1 cellular context compared by ENCODE assay signal in the genomic region with DNA sequence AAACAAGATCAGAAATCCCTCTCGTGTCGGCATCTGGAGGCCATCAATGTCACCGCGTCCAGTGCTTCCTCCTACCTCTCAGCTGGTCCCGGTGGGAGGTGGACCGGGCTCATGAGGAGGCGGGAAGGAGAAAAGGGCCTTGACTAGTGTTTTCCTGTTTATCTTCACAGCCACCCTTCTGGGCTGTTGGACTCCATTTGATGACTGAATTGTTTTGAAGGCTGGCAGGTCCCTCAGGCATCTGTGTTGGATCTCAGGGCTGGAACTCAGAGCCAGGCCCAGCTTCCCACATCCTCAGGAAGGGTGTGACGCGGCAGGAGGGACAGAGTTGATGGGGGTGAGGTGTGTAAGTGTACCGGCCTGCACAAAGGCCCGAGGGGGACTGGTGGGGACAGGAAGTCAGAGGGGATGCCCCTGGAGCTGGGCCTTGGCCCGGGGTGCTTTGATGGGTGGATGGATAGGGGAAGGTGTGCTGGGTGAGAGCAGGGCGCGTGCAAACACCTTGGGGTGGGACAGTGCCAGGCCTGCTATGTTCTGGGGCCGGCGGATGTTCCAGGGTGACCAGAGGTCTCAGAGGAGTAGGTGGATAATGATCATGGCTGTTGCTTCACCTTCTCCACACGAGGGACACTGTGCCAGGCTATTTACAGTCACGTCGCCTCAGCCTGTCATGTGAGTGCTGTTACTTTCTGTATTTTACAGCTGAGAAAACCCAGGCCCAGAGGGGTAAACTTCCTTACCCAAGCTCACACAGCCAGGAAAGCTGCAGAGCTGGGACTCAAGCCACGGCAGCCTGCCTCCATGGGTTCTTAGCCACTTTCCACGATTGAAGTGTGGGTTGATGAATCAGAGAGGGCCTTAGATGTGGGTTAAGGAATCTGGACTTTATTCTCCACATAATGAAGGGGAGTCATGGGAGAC.
TF ChIP-seq lines count a peak whose summit lies in the region.

No MANE protein-coding gene starts in this region.

TF ChIP-seq in HepG2, 621 proteins besides CTCF, POLR2A, EP300 and RAD21 (continued from another document and continues in another):
- TF ChIP-seq, protein P1, sequence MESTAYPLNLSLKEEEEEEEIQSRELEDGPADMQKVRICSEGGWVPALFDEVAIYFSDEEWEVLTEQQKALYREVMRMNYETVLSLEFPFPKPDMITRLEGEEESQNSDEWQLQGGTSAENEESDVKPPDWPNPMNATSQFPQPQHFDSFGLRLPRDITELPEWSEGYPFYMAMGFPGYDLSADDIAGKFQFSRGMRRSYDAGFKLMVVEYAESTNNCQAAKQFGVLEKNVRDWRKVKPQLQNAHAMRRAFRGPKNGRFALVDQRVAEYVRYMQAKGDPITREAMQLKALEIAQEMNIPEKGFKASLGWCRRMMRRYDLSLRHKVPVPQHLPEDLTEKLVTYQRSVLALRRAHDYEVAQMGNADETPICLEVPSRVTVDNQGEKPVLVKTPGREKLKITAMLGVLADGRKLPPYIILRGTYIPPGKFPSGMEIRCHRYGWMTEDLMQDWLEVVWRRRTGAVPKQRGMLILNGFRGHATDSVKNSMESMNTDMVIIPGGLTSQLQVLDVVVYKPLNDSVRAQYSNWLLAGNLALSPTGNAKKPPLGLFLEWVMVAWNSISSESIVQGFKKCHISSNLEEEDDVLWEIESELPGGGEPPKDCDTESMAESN (CRISPR knock-in tag; conservative IDR thresholded peaks at IDR 0.05): 0 out of 2 replicates have a peak, but pooled peaks have one; percentile 37
- TF ChIP-seq GZF1 (CRISPR knock-in tag; IDR thresholded peaks at IDR 0.05) (no peak), RBM22 (optimal IDR thresholded peaks at IDR 0.05; ENCODE audit: low read length) (no peak), BHLHE40 (IDR thresholded peaks at IDR 0.05; ENCODE audit: low read length) (no peak), PAF1 (CRISPR knock-in tag; IDR thresholded peaks at IDR 0.05) (no peak), FOXO1 (CRISPR knock-in tag; IDR thresholded peaks at IDR 0.05) (no peak), ZNF75D (CRISPR knock-in tag; IDR thresholded peaks at IDR 0.05; ENCODE audit: borderline replicate concordance) (no peak), LCORL (IDR thresholded peaks at IDR 0.05) (no peak), LCORL (CRISPR knock-in tag; IDR thresholded peaks at IDR 0.05) (0 out of 2 replicates have a peak, but pooled peaks have one; percentile 8), NFYB (CRISPR knock-in tag; IDR thresholded peaks at IDR 0.05) (no peak), HMG20B (CRISPR knock-in tag; conservative IDR thresholded peaks at IDR 0.05) (no peak), ZNF510 (CRISPR knock-in tag; IDR thresholded peaks at IDR 0.05; ENCODE audit: low read depth) (no peak), NCOA2 (CRISPR knock-in tag; IDR thresholded peaks at IDR 0.05) (no peak), SATB2 (CRISPR knock-in tag; IDR thresholded peaks at IDR 0.05) (no peak), SMAD1 (CRISPR knock-in tag; IDR thresholded peaks at IDR 0.05; ENCODE audit: borderline replicate concordance, low read depth) (no peak), ZBTB20 (CRISPR knock-in tag; IDR thresholded peaks at IDR 0.05; ENCODE audit: borderline replicate concordance, low read depth) (no peak), GTF2F1 (IDR thresholded peaks at IDR 0.05; ENCODE audit: low read length) (no peak), RCOR2 (CRISPR knock-in tag; IDR thresholded peaks at IDR 0.05) (no peak), RAD51 (IDR thresholded peaks at IDR 0.05; ENCODE audit: borderline replicate concordance) (no peak), SOX5 (CRISPR knock-in tag; IDR thresholded peaks at IDR 0.05; ENCODE audit: borderline replicate concordance) (no peak), ZSCAN25 (CRISPR knock-in tag; IDR thresholded peaks at IDR 0.05) (no peak), ZNF83 (CRISPR knock-in tag; IDR thresholded peaks at IDR 0.05; ENCODE audit: borderline replicate concordance) (no peak), NFIB (CRISPR knock-in tag; IDR thresholded peaks at IDR 0.05; ENCODE audit: borderline replicate concordance) (no peak), ZNF24 (IDR thresholded peaks at IDR 0.05) (no peak), SSRP1 (CRISPR knock-in tag; IDR thresholded peaks at IDR 0.05) (no peak), ATRX (CRISPR knock-in tag; IDR thresholded peaks at IDR 0.05; ENCODE audit: borderline replicate concordance) (no peak), MXD4 (CRISPR knock-in tag; IDR thresholded peaks at IDR 0.05) (no peak; the same call in 1 of the 2 replicates), TBP (CRISPR knock-in tag; IDR thresholded peaks at IDR 0.05) (no peak), KLF15 (CRISPR knock-in tag; IDR thresholded peaks at IDR 0.05; ENCODE audit: borderline replicate concordance) (no peak), ARNT2 (CRISPR knock-in tag; IDR thresholded peaks at IDR 0.05; ENCODE audit: low read depth) (0 out of 2 replicates have a peak, but pooled peaks have one; percentile 19), ZNF605 (CRISPR knock-in tag; IDR thresholded peaks at IDR 0.05) (no peak; the same call in 1 of the 2 replicates), ZNF644 (CRISPR knock-in tag; IDR thresholded peaks at IDR 0.05; ENCODE audit: low read depth) (no peak), ZFAT (CRISPR knock-in tag; conservative IDR thresholded peaks at IDR 0.05) (no peak), THYN1 (CRISPR knock-in tag; IDR thresholded peaks at IDR 0.05; ENCODE audit: borderline replicate concordance, low read depth) (no peak)
- TF ChIP-seq, protein P2, sequence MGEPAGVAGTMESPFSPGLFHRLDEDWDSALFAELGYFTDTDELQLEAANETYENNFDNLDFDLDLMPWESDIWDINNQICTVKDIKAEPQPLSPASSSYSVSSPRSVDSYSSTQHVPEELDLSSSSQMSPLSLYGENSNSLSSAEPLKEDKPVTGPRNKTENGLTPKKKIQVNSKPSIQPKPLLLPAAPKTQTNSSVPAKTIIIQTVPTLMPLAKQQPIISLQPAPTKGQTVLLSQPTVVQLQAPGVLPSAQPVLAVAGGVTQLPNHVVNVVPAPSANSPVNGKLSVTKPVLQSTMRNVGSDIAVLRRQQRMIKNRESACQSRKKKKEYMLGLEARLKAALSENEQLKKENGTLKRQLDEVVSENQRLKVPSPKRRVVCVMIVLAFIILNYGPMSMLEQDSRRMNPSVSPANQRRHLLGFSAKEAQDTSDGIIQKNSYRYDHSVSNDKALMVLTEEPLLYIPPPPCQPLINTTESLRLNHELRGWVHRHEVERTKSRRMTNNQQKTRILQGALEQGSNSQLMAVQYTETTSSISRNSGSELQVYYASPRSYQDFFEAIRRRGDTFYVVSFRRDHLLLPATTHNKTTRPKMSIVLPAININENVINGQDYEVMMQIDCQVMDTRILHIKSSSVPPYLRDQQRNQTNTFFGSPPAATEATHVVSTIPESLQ (CRISPR knock-in tag; conservative IDR thresholded peaks at IDR 0.05): no peak
- TF ChIP-seq, protein P3, sequence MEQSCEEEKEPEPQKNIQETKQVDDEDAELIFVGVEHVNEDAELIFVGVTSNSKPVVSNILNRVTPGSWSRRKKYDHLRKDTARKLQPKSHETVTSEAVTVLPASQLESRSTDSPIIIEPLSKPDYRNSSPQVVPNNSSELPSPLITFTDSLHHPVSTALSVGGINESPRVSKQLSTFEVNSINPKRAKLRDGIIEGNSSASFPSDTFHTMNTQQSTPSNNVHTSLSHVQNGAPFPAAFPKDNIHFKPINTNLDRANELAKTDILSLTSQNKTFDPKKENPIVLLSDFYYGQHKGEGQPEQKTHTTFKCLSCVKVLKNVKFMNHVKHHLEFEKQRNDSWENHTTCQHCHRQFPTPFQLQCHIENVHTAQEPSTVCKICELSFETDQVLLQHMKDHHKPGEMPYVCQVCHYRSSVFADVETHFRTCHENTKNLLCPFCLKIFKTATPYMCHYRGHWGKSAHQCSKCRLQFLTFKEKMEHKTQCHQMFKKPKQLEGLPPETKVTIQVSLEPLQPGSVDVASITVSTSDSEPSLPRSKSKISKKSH (CRISPR knock-in tag; IDR thresholded peaks at IDR 0.05; ENCODE audit: borderline replicate concordance): 0 out of 2 replicates have a peak, but pooled peaks have one; percentile 43
- TF ChIP-seq, protein P4, sequence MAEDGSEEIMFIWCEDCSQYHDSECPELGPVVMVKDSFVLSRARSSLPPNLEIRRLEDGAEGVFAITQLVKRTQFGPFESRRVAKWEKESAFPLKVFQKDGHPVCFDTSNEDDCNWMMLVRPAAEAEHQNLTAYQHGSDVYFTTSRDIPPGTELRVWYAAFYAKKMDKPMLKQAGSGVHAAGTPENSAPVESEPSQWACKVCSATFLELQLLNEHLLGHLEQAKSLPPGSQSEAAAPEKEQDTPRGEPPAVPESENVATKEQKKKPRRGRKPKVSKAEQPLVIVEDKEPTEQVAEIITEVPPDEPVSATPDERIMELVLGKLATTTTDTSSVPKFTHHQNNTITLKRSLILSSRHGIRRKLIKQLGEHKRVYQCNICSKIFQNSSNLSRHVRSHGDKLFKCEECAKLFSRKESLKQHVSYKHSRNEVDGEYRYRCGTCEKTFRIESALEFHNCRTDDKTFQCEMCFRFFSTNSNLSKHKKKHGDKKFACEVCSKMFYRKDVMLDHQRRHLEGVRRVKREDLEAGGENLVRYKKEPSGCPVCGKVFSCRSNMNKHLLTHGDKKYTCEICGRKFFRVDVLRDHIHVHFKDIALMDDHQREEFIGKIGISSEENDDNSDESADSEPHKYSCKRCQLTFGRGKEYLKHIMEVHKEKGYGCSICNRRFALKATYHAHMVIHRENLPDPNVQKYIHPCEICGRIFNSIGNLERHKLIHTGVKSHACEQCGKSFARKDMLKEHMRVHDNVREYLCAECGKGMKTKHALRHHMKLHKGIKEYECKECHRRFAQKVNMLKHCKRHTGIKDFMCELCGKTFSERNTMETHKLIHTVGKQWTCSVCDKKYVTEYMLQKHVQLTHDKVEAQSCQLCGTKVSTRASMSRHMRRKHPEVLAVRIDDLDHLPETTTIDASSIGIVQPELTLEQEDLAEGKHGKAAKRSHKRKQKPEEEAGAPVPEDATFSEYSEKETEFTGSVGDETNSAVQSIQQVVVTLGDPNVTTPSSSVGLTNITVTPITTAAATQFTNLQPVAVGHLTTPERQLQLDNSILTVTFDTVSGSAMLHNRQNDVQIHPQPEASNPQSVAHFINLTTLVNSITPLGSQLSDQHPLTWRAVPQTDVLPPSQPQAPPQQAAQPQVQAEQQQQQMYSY (CRISPR knock-in tag; IDR thresholded peaks at IDR 0.05): no peak
- TF ChIP-seq, protein P5, sequence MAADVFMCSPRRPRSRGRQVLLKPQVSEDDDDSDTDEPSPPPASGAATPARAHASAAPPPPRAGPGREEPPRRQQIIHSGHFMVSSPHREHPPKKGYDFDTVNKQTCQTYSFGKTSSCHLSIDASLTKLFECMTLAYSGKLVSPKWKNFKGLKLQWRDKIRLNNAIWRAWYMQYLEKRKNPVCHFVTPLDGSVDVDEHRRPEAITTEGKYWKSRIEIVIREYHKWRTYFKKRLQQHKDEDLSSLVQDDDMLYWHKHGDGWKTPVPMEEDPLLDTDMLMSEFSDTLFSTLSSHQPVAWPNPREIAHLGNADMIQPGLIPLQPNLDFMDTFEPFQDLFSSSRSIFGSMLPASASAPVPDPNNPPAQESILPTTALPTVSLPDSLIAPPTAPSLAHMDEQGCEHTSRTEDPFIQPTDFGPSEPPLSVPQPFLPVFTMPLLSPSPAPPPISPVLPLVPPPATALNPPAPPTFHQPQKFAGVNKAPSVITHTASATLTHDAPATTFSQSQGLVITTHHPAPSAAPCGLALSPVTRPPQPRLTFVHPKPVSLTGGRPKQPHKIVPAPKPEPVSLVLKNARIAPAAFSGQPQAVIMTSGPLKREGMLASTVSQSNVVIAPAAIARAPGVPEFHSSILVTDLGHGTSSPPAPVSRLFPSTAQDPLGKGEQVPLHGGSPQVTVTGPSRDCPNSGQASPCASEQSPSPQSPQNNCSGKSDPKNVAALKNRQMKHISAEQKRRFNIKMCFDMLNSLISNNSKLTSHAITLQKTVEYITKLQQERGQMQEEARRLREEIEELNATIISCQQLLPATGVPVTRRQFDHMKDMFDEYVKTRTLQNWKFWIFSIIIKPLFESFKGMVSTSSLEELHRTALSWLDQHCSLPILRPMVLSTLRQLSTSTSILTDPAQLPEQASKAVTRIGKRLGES (CRISPR knock-in tag; IDR thresholded peaks at IDR 0.05; ENCODE audit: borderline replicate concordance): no peak
- TF ChIP-seq, protein P6, sequence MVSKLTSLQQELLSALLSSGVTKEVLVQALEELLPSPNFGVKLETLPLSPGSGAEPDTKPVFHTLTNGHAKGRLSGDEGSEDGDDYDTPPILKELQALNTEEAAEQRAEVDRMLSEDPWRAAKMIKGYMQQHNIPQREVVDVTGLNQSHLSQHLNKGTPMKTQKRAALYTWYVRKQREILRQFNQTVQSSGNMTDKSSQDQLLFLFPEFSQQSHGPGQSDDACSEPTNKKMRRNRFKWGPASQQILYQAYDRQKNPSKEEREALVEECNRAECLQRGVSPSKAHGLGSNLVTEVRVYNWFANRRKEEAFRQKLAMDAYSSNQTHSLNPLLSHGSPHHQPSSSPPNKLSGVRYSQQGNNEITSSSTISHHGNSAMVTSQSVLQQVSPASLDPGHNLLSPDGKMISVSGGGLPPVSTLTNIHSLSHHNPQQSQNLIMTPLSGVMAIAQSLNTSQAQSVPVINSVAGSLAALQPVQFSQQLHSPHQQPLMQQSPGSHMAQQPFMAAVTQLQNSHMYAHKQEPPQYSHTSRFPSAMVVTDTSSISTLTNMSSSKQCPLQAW (CRISPR knock-in tag; IDR thresholded peaks at IDR 0.05): peak; percentile 22
- TF ChIP-seq, protein P7, sequence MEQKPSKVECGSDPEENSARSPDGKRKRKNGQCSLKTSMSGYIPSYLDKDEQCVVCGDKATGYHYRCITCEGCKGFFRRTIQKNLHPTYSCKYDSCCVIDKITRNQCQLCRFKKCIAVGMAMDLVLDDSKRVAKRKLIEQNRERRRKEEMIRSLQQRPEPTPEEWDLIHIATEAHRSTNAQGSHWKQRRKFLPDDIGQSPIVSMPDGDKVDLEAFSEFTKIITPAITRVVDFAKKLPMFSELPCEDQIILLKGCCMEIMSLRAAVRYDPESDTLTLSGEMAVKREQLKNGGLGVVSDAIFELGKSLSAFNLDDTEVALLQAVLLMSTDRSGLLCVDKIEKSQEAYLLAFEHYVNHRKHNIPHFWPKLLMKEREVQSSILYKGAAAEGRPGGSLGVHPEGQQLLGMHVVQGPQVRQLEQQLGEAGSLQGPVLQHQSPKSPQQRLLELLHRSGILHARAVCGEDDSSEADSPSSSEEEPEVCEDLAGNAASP (CRISPR knock-in tag; IDR thresholded peaks at IDR 0.05; ENCODE audit: borderline replicate concordance): no peak
- TF ChIP-seq, protein P8, sequence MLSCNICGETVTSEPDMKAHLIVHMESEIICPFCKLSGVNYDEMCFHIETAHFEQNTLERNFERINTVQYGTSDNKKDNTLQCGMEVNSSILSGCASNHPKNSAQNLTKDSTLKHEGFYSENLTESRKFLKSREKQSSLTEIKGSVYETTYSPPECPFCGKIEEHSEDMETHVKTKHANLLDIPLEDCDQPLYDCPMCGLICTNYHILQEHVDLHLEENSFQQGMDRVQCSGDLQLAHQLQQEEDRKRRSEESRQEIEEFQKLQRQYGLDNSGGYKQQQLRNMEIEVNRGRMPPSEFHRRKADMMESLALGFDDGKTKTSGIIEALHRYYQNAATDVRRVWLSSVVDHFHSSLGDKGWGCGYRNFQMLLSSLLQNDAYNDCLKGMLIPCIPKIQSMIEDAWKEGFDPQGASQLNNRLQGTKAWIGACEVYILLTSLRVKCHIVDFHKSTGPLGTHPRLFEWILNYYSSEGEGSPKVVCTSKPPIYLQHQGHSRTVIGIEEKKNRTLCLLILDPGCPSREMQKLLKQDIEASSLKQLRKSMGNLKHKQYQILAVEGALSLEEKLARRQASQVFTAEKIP (CRISPR knock-in tag; IDR thresholded peaks at IDR 0.05; ENCODE audit: borderline replicate concordance): no peak
